Comparison of ENCODE assay signal across 23 cellular contexts in genomic region chr4:10879411-10880110, GRCh38.
DNase-seq lines count a peak whose midpoint lies in the region; ATAC-seq, FAIRE-seq and TF ChIP-seq lines count a peak whose summit lies in the region.
"Had no signal": no experiment of that assay in that cellular context is flagged by ENCODE, and none has a peak within 500 bp of the region (broad histone marks: within the 10 kb centered on the region; RNA-seq: fewer than 3 reads in every experiment).

No MANE protein-coding gene starts in this region.

- no peaks in the 10 kb centered on the region for H3K79me2 ChIP-seq in OCI-LY7 (ENCODE audit: insufficient read depth, low read depth, low read length)

- peak; percentile 51 for DNase-seq in HCEC 1CT
- DNase-seq in MG63, result peak; percentile 9
- DNase-seq in epithelial cell of prostate (ENCODE audit: low read depth, low spot score), result peak; percentile 1
- DNase-seq in left colon, result no peak
- DNase-seq in OCI-LY7 (ENCODE audit: low spot score), result no peak
- no peak for DNase-seq in DMS114 treated with DMSO at 0.1 percent for 48 hours (lab: John Stamatoyannopoulos, UW; ENCODE audit: unreplicated experiment)
- no peak for DNase-seq in kidney
- DNase-seq: ACHN; activated effector memory CD4-positive, alpha-beta T cell treated with anti-CD3 and anti-CD28 coated beads, Interleukin-2, amount 50 U/mL, for 16 hours; Caco-2; hippocampal formation; MV-4-11; NCI-H526; posterior cingulate gyrus; right lobe of liver; stimulated activated naive CD8-positive, alpha-beta T cell treated with anti-CD3 and anti-CD28 coated beads, Interleukin-15, amount 100 ng/mL, for 72 hours; T-helper 2 cell; tibial artery had no signal

- H3K27me3 ChIP-seq in MG63, result no peaks in the 10 kb centered on the region
- H3K27me3 ChIP-seq: BLaER1, right lobe of liver, tibial artery had no signal

- TF ChIP-seq CTCF in OCI-LY7 (conservative IDR thresholded peaks at IDR 0.05; ENCODE audit: low read length) (no peak), kidney (IDR thresholded peaks at IDR 0.05; ENCODE audit: borderline replicate concordance, extremely low read depth, insufficient read depth) (no peak)

- no peak overlapping the region for H3K4me2 ChIP-seq in OCI-LY7 (ENCODE audit: low read length)
- H3K4me2 ChIP-seq: BLaER1 had no signal

- CTCF ChIA-PET in OCI-LY7 (lab: Charles Lee; ENCODE audit: unreplicated experiment), result no interaction called here

- no peaks in the 10 kb centered on the region for H4K20me1 ChIP-seq in OCI-LY7 (ENCODE audit: insufficient read depth, low read length)
- H4K20me1 ChIP-seq: BLaER1 had no signal

- no peak overlapping the region for H2AFZ ChIP-seq in OCI-LY7 (ENCODE audit: low read length)

- BruUV-seq in OCI-LY7 (replicated peaks; lab: Mats Ljungman, UMichigan), result no TSS peak

- no peaks in the 10 kb centered on the region for H3K9me3 ChIP-seq in MG63
- no peaks in the 10 kb centered on the region for H3K9me3 ChIP-seq in OCI-LY7 (ENCODE audit: low read length)
- H3K9me3 ChIP-seq in kidney (ENCODE audit: control insufficient read depth in 1 of 2, low read length in 2 of 2), result no peaks in the 10 kb centered on the region
- H3K9me3 ChIP-seq: BLaER1, Caco-2, right lobe of liver, tibial artery had no signal

- no peaks in the 10 kb centered on the region for H3K9me2 ChIP-seq in OCI-LY7 (ENCODE audit: insufficient read depth, low read length)

- POLR2A ChIA-PET in OCI-LY7 (lab: Charles Lee), result no interaction called here

- intact Hi-C loops in left colon (cut with DNase I, micrococcal nuclease) (no loop called here), OCI-LY7 (cut with micrococcal nuclease; ENCODE audit: unreplicated experiment) (no loop called here), kidney (cut with DNase I) (no loop called here)

- H3K27ac ChIP-seq in epithelial cell of prostate, result no peak overlapping the region
- H3K27ac ChIP-seq in OCI-LY7 (ENCODE audit: low read depth, low read length, poor library complexity, severe bottlenecking), result no peak overlapping the region
- no peak overlapping the region for H3K27ac ChIP-seq in kidney (ENCODE audit: low read depth in 2 of 2, low read length in 2 of 2)
- H3K27ac ChIP-seq: BLaER1, right lobe of liver, tibial artery had no signal

- FAIRE-seq in kidney (lab: Jason Lieb, UNC), result no peak
- FAIRE-seq: endometrium, K562, RCC 7860 had no signal

- peak; percentile 25 for ATAC-seq in left colon
- ATAC-seq in GM21515 (IDR thresholded peaks at IDR 0.05; ENCODE audit: unreplicated experiment), result no peak
- ATAC-seq: K562; right lobe of liver; stimulated activated naive CD8-positive, alpha-beta T cell treated with anti-CD3 and anti-CD28 coated beads, Interleukin-15, amount 100 ng/mL, for 72 hours had no signal

- H3K9ac ChIP-seq in kidney (ENCODE audit: low read length in 2 of 2), result no peak overlapping the region
- H3K9ac ChIP-seq: BLaER1 had no signal

- no peak overlapping the region for H3K4me3 ChIP-seq in MG63
- no peak overlapping the region for H3K4me3 ChIP-seq in OCI-LY7 (ENCODE audit: low read depth, low read length, poor library complexity, severe bottlenecking)
- H3K4me3 ChIP-seq in kidney (ENCODE audit: low read length in 2 of 2), result no peak overlapping the region
- H3K4me3 ChIP-seq: BLaER1, K562, right lobe of liver, tibial artery had no signal

- H3K36me3 ChIP-seq in MG63 (no peaks in the 10 kb centered on the region), OCI-LY7 (ENCODE audit: insufficient read depth, low read length) (no peaks in the 10 kb centered on the region), kidney (ENCODE audit: control insufficient read depth in 1 of 2, insufficient read depth in 2 of 2, low read length in 2 of 2) (no peaks in the 10 kb centered on the region)
- H3K36me3 ChIP-seq: BLaER1, right lobe of liver, tibial artery had no signal

- H3K4me1 ChIP-seq in OCI-LY7 (ENCODE audit: insufficient read depth, low read length, poor library complexity, severe bottlenecking) (no peaks in the 10 kb centered on the region), kidney (ENCODE audit: control insufficient read depth in 1 of 2, insufficient read depth in 1 of 2, low read depth in 1 of 2, low read length in 2 of 2) (no peaks in the 10 kb centered on the region)
- H3K4me1 ChIP-seq: BLaER1, right lobe of liver, tibial artery had no signal

Comparison
In these comparisons a context has a peak if more than half of its experiments do, and no peak if none do; other contexts are left out.
1. DNase-seq: peak in HCEC 1CT (single experiment), MG63 (single experiment) and epithelial cell of prostate (single experiment); none in left colon (0 of 2), OCI-LY7 (single experiment), DMS114 treated with DMSO at 0.1 percent for 48 hours (single experiment) and kidney (single experiment).